8 cellular contexts compared by ENCODE assay signal in genomic region chr6:166275714-166276166, GRCh38. TPM values are rescaled to one million over a fixed set of nuclear protein-coding genes. Genes with fewer than 3 reads are reported as not detected.
DNase-seq lines count a peak whose midpoint lies in the region; ATAC-seq and TF ChIP-seq lines count a peak whose summit lies in the region.

No MANE protein-coding gene starts in this region.

- intact Hi-C loops in activated CD8-positive, alpha-beta T cell treated with anti-CD3 and anti-CD28 coated beads for 36 hours (cut with micrococcal nuclease), result loop anchor here (2.0 kb wide), 1 partner anchor 125 kb away; no protein-coding TSS in a partner anchor

- H3K9me3 Mint-ChIP-seq in activated CD8-positive, alpha-beta T cell treated with anti-CD3 and anti-CD28 coated beads for 36 hours, result no peaks in the 10 kb centered on the region

- H3K36me3 Mint-ChIP-seq in activated CD8-positive, alpha-beta T cell treated with anti-CD3 and anti-CD28 coated beads for 36 hours (ENCODE audit: low read depth), result no peaks in the 10 kb centered on the region

- H4K8ac ChIP-seq in mesenchymal stem cell (ENCODE audit: low read length), result no peak overlapping the region

- H3K18ac ChIP-seq in mesenchymal stem cell (ENCODE audit: low read depth in 1 of 2, low read length in 2 of 2), result no peak overlapping the region

- H3K9ac ChIP-seq in mesenchymal stem cell (ENCODE audit: low read length), result no peak overlapping the region

- peaks cover 1% of the 10 kb centered on the region for H3K27me3 Mint-ChIP-seq in activated CD8-positive, alpha-beta T cell treated with anti-CD3 and anti-CD28 coated beads for 36 hours

- 5% methylated on average over 18 of the region's 21 CpGs for WGBS in mesenchymal stem cell

- H2AFZ ChIP-seq in mesenchymal stem cell (ENCODE audit: low read depth, low read length), result no peak overlapping the region

- DNase-seq in Ammon's horn (ENCODE audit: low spot score) (peak; percentile 75), NCI-H345 treated with DMSO at 0.1 percent for 48 hours (lab: John Stamatoyannopoulos, UW; ENCODE audit: unreplicated experiment) (peak; percentile 46), ecto neural progenitor cell (ENCODE audit: low spot score) (peak; percentile 87), mesenchymal stem cell (peak; percentile 51)
- DNase-seq in activated CD8-positive, alpha-beta T cell treated with anti-CD3 and anti-CD28 coated beads for 36 hours, result peak; percentile 78
- peak; percentile 44 to 67 for DNase-seq in stimulated activated CD8-positive, alpha-beta memory T cell treated with anti-CD3 and anti-CD28 coated beads, Interleukin-4, amount 100 ng/mL, for 1 hour (ENCODE audit: low read depth in 2 of 2, low spot score in 1 of 2)

- peaks cover 2% of the 10 kb centered on the region for H3K4me1 ChIP-seq in mesenchymal stem cell (ENCODE audit: control insufficient read depth, insufficient read depth, low read depth, low read length)

- H3K36me3 ChIP-seq in mesenchymal stem cell (ENCODE audit: control insufficient read depth in 1 of 2, insufficient read depth in 2 of 2, low read depth in 1 of 2, low read length in 2 of 2), result no peaks in the 10 kb centered on the region

- H3K4me3 ChIP-seq in mesenchymal stem cell (ENCODE audit: insufficient read depth in 1 of 2, low read depth in 1 of 2, low read length in 2 of 2), result no peak overlapping the region

- H4K91ac ChIP-seq in mesenchymal stem cell (ENCODE audit: low read length), result no peak overlapping the region

- peaks cover 6% of the 10 kb centered on the region for H3K4me1 Mint-ChIP-seq in activated CD8-positive, alpha-beta T cell treated with anti-CD3 and anti-CD28 coated beads for 36 hours (ENCODE audit: low read depth)

- H2BK120ac ChIP-seq in mesenchymal stem cell (ENCODE audit: low read depth, low read length), result no peak overlapping the region

- POLR2A ChIA-PET in activated CD8-positive, alpha-beta T cell treated with anti-CD3 and anti-CD28 coated beads for 36 hours (lab: Charles Lee), result no interaction called here

- H2BK5ac ChIP-seq in mesenchymal stem cell (ENCODE audit: low read depth, low read length, poor library complexity, severe bottlenecking), result no peak overlapping the region

- H3K27ac ChIP-seq in mesenchymal stem cell (ENCODE audit: low read length, poor library complexity, severe bottlenecking), result no peak overlapping the region

- H3K23ac ChIP-seq in mesenchymal stem cell (ENCODE audit: low read length in 2 of 2), result no peak overlapping the region

- H2BK15ac ChIP-seq in mesenchymal stem cell (ENCODE audit: low read depth, poor library complexity, severe bottlenecking), result no peak overlapping the region

- no peaks in the 10 kb centered on the region for H3K9me3 ChIP-seq in mesenchymal stem cell (ENCODE audit: control insufficient read depth, low read length)

- TF ChIP-seq CTCF in activated CD8-positive, alpha-beta T cell treated with anti-CD3 and anti-CD28 coated beads for 36 hours (IDR thresholded peaks at IDR 0.05), result peak; percentile 99

- H3K27me3 ChIP-seq in mesenchymal stem cell (ENCODE audit: control insufficient read depth in 1 of 2, insufficient read depth in 1 of 2, low read length in 2 of 2), result peaks cover 12 to 19% of the 10 kb centered on the region in 2 experiments

- H3K4ac ChIP-seq in mesenchymal stem cell (ENCODE audit: low read depth in 1 of 2, low read length in 2 of 2), result no peak overlapping the region

- CTCF ChIA-PET in activated CD8-positive, alpha-beta T cell treated with anti-CD3 and anti-CD28 coated beads for 36 hours (lab: Charles Lee), result interaction anchor here (0.6 to 5.1 kb wide), 23 partner anchors 8 to 130 kb away, joined by 3 to 57 read pairs (median 4); no protein-coding TSS in a partner anchor

- H3K4me2 ChIP-seq in mesenchymal stem cell (ENCODE audit: low read length, poor library complexity, severe bottlenecking), result no peak overlapping the region

- H3K79me1 ChIP-seq in mesenchymal stem cell (replicated peaks; ENCODE audit: low read length, poor library complexity, severe bottlenecking), result no peaks in the 10 kb centered on the region

- no peak overlapping the region for H3K27ac Mint-ChIP-seq in activated CD8-positive, alpha-beta T cell treated with anti-CD3 and anti-CD28 coated beads for 36 hours

- no peak overlapping the region for H2AK5ac ChIP-seq in mesenchymal stem cell (ENCODE audit: low read length, severe bottlenecking)

- H2BK12ac ChIP-seq in mesenchymal stem cell (ENCODE audit: low read length in 2 of 2), result no peak overlapping the region

- H3K14ac ChIP-seq in mesenchymal stem cell (ENCODE audit: low read length in 2 of 2), result no peak overlapping the region

- ATAC-seq in GM18861 (IDR thresholded peaks at IDR 0.05; ENCODE audit: unreplicated experiment) (peak; percentile 58), HG03045 (IDR thresholded peaks at IDR 0.05; ENCODE audit: unreplicated experiment) (peak; percentile 85)
- ATAC-seq in activated CD8-positive, alpha-beta T cell treated with anti-CD3 and anti-CD28 coated beads for 36 hours, result peak; percentile 97

- H3K4me3 Mint-ChIP-seq in activated CD8-positive, alpha-beta T cell treated with anti-CD3 and anti-CD28 coated beads for 36 hours, result no peak overlapping the region

RNA-seq across cellular contexts. Expression of gene PRR18, which starts 32.5 kb away (rescaled TPM):
- under 1 TPM; 0.23 to 0.27 TPM for total RNA-seq in activated CD8-positive, alpha-beta T cell treated with anti-CD3 and anti-CD28 coated beads for 36 hours
- polyA plus RNA-seq in mesenchymal stem cell (2013, experiment 1 of 2), result not detected
- not detected for polyA plus RNA-seq in mesenchymal stem cell (2013, experiment 2 of 2)
